In the genomic region with DNA sequence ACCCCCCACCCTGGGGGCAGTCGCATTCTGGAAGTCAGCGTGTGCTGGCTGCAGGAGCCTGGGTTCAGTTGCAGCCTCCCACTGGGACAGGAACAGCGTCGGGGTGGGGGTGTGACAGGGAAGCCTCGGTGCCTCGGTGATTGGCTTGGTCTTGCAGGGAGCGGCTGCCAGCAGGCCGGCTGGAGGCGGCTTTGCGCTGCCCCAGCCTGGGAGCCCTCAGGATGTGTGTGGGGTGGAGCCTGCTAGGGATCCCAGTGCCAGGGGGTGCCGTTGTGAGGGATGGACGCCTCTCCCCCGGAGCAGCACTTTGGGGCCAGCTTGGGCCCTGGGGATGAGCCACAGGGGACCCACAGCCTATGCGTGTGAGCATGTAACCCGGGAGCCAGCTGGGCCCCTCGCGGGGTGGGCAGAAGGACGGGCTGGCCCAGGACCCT, we compare ENCODE assay signal across 1 cellular context.
TF ChIP-seq lines count a peak whose summit lies in the region.

No MANE protein-coding gene starts in this region.

TF ChIP-seq in HCT116, 20 proteins besides CTCF, POLR2A, EP300 and RAD21 (continued from another document):
- no peak for TF ChIP-seq CBX3 (IDR thresholded peaks at IDR 0.05; ENCODE audit: low read depth)
